In the genomic region with DNA sequence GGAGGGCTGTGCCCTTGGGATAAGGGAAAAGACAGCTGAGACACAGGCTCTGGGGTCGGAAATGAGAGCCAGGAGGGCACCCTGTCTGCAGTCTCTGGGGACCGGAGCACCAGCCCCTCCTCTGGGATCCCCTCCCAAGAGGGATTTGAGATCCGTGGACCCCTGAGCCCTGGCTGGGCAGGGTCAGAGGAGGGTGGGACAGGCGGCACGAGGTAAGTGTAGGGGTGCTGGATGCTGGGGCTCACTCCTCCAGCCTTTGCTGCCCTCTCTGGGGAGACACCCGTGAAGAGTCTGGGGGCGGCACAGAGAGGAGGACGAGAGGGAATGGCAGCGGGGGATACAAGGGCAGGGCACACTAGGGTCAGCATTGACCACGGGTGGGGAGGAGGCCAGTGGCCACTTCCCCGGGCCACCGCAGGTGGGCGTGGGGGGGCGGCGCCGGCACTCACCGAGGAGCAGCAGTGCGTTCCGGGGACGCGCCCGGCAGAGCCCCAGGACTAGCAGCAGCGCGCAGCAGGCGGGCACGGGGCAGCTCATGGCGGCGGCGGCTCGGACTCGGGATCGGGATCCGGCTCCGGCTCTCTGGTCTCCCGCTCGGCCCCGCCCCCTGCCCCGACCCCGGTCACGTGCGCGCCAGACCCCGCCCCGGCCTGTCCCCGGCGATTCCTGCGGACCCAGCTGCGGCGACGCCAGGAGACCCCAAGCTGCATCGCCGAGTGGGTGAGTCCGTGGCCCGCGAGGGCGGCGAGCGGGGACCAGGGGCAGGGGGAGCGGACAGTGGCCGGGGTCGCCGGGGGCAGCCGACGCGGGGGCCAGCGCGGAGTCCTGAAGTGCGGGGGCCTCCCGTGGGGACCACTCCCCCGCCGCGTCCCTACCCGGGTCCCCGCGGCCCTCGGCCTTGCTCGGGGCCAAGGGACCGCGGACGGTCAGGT, we compare ENCODE assay signal across 1 cellular context.
TF ChIP-seq lines count a peak whose summit lies in the region.

A gene (minus strand): TSS at position 557 of the 932 bp plus-strand sequence. CDS start 20 bp downstream, at position 537.
A gene (plus strand): TSS at position 651 of the 932 bp plus-strand sequence. CDS start 1,134 bp downstream, outside the sequence.

TF ChIP-seq in HepG2, 621 proteins besides CTCF, POLR2A, EP300 and RAD21 (continued from another document and continues in another):
- TF ChIP-seq, protein P1, sequence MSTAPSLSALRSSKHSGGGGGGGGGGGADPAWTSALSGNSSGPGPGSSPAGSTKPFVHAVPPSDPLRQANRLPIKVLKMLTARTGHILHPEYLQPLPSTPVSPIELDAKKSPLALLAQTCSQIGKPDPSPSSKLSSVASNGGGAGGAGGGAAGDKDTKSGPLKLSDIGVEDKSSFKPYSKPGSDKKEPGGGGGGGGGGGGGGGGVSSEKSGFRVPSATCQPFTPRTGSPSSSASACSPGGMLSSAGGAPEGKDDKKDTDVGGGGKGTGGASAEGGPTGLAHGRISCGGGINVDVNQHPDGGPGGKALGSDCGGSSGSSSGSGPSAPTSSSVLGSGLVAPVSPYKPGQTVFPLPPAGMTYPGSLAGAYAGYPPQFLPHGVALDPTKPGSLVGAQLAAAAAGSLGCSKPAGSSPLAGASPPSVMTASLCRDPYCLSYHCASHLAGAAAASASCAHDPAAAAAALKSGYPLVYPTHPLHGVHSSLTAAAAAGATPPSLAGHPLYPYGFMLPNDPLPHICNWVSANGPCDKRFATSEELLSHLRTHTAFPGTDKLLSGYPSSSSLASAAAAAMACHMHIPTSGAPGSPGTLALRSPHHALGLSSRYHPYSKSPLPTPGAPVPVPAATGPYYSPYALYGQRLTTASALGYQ (CRISPR knock-in tag; IDR thresholded peaks at IDR 0.05): 0 out of 2 replicates have a peak, but pooled peaks have one; percentile 0
- no peak for TF ChIP-seq NFE2L2 (IDR thresholded peaks at IDR 0.05; ENCODE audit: low read length)
- no peak for TF ChIP-seq ZNF775 (CRISPR knock-in tag; IDR thresholded peaks at IDR 0.05; ENCODE audit: borderline replicate concordance)
- TF ChIP-seq, protein P2, sequence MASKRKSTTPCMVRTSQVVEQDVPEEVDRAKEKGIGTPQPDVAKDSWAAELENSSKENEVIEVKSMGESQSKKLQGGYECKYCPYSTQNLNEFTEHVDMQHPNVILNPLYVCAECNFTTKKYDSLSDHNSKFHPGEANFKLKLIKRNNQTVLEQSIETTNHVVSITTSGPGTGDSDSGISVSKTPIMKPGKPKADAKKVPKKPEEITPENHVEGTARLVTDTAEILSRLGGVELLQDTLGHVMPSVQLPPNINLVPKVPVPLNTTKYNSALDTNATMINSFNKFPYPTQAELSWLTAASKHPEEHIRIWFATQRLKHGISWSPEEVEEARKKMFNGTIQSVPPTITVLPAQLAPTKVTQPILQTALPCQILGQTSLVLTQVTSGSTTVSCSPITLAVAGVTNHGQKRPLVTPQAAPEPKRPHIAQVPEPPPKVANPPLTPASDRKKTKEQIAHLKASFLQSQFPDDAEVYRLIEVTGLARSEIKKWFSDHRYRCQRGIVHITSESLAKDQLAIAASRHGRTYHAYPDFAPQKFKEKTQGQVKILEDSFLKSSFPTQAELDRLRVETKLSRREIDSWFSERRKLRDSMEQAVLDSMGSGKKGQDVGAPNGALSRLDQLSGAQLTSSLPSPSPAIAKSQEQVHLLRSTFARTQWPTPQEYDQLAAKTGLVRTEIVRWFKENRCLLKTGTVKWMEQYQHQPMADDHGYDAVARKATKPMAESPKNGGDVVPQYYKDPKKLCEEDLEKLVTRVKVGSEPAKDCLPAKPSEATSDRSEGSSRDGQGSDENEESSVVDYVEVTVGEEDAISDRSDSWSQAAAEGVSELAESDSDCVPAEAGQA (IDR thresholded peaks at IDR 0.05; ENCODE audit: low read depth): no peak
- TF ChIP-seq, protein P2 (CRISPR knock-in tag; IDR thresholded peaks at IDR 0.05; ENCODE audit: borderline replicate concordance): peak; percentile 59; the same call in 1 of the 2 replicates
- TF ChIP-seq KDM5A (IDR thresholded peaks at IDR 0.05; ENCODE audit: borderline replicate concordance, low read length): no peak
- peak; percentile 11; the same call in 1 of the 2 replicates for TF ChIP-seq ZNF263 (CRISPR knock-in tag; IDR thresholded peaks at IDR 0.05)
- TF ChIP-seq, protein P3, sequence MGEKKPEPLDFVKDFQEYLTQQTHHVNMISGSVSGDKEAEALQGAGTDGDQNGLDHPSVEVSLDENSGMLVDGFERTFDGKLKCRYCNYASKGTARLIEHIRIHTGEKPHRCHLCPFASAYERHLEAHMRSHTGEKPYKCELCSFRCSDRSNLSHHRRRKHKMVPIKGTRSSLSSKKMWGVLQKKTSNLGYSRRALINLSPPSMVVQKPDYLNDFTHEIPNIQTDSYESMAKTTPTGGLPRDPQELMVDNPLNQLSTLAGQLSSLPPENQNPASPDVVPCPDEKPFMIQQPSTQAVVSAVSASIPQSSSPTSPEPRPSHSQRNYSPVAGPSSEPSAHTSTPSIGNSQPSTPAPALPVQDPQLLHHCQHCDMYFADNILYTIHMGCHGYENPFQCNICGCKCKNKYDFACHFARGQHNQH (CRISPR knock-in tag; IDR thresholded peaks at IDR 0.05): 0 out of 2 replicates have a peak, but pooled peaks have one; percentile 52
- no peak for TF ChIP-seq ZNF232 (CRISPR knock-in tag; IDR thresholded peaks at IDR 0.05; ENCODE audit: borderline replicate concordance)
- no peak for TF ChIP-seq KAT2B (IDR thresholded peaks at IDR 0.05; ENCODE audit: borderline replicate concordance, low read depth, low read length)
- TF ChIP-seq ZNF484 (CRISPR knock-in tag; IDR thresholded peaks at IDR 0.05; ENCODE audit: borderline replicate concordance, low read depth): no peak
- TF ChIP-seq ZNF101 (CRISPR knock-in tag; IDR thresholded peaks at IDR 0.05; ENCODE audit: borderline replicate concordance, low read depth): no peak
- TF ChIP-seq FOXO1 (CRISPR knock-in tag; IDR thresholded peaks at IDR 0.05): no peak
- no peak for TF ChIP-seq PAWR (CRISPR knock-in tag; IDR thresholded peaks at IDR 0.05; ENCODE audit: borderline replicate concordance)
- no peak for TF ChIP-seq GTF2F1 (IDR thresholded peaks at IDR 0.05; ENCODE audit: low read length)
- TF ChIP-seq, protein P4, sequence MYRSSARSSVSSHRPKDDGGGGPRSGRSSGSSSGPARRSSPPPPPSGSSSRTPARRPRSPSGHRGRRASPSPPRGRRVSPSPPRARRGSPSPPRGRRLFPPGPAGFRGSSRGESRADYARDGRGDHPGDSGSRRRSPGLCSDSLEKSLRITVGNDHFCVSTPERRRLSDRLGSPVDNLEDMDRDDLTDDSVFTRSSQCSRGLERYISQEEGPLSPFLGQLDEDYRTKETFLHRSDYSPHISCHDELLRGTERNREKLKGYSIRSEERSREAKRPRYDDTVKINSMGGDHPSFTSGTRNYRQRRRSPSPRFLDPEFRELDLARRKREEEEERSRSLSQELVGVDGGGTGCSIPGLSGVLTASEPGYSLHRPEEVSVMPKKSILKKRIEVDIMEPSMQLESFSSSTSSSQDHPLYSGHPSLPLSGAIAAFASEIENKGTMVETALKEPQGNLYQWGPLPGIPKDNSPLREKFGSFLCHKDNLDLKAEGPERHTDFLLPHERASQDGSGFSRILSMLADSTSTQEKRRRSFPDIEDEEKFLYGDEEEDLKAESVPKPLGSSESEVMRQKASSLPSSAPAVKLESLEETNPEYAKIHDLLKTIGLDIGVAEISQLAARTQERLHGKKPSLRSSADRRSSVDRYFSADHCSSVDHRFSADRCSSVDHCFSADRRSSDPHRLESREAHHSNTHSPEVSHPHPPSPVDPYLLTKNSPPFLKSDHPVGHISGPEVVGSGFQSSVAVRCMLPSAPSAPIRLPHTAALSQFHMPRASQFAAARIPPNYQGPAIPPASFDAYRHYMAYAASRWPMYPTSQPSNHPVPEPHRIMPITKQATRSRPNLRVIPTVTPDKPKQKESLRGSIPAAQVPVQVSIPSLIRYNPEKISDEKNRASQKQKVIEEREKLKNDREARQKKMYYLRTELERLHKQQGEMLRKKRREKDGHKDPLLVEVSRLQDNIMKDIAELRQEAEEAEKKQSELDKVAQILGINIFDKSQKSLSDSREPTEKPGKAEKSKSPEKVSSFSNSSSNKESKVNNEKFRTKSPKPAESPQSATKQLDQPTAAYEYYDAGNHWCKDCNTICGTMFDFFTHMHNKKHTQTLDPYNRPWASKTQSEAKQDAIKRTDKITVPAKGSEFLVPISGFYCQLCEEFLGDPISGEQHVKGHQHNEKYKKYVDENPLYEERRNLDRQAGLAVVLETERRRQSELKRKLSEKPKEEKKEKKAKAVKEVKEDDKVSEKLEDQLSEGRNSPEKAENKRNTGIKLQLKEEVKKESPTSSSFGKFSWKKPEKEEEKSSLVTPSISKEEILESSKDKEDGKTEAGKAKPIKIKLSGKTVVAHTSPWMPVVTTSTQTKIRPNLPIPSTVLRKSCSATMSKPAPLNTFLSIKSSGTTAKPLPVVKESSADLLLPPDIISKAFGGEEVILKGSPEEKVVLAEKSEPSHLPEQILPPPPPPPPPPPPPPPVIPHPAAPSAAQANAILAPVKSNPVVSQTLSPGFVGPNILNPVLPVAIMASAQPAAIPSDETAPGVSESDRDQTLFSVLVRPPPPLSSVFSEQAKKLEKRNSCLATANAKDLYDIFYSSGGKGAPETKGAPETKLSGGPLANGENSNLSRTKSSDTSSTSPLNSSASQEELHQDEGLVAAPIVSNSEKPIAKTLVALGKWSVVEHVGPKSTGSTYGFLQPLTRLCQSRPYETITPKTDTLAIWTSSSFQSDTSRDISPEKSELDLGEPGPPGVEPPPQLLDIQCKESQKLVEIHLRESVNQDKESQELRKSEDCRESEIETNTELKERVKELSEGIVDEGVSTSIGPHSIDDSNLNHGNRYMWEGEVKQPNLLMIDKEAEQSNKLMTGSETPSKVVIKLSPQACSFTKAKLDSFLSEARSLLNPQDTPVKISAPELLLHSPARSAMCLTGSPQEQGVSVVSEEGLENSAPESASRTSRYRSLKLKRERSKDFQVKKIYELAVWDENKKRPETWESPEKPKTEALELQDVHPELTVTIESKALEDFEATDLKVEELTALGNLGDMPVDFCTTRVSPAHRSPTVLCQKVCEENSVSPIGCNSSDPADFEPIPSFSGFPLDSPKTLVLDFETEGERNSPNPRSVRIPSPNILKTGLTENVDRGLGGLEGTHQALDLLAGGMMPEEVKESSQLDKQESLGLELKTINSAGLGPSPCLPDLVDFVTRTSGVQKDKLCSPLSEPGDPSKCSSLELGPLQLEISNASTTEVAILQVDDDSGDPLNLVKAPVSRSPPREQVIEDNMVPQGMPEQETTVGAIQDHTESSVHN (CRISPR knock-in tag; IDR thresholded peaks at IDR 0.05): no peak
- no peak; the same call in 1 of the 2 replicates for TF ChIP-seq ZFP90 (CRISPR knock-in tag; IDR thresholded peaks at IDR 0.05; ENCODE audit: borderline replicate concordance)
- TF ChIP-seq ZNF749 (CRISPR knock-in tag; IDR thresholded peaks at IDR 0.05; ENCODE audit: borderline replicate concordance): peak; percentile 89
- TF ChIP-seq ZNF589 (CRISPR knock-in tag; conservative IDR thresholded peaks at IDR 0.05): no peak
- TF ChIP-seq, protein P5, sequence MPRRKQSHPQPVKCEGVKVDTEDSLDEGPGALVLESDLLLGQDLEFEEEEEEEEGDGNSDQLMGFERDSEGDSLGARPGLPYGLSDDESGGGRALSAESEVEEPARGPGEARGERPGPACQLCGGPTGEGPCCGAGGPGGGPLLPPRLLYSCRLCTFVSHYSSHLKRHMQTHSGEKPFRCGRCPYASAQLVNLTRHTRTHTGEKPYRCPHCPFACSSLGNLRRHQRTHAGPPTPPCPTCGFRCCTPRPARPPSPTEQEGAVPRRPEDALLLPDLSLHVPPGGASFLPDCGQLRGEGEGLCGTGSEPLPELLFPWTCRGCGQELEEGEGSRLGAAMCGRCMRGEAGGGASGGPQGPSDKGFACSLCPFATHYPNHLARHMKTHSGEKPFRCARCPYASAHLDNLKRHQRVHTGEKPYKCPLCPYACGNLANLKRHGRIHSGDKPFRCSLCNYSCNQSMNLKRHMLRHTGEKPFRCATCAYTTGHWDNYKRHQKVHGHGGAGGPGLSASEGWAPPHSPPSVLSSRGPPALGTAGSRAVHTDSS (CRISPR knock-in tag; conservative IDR thresholded peaks at IDR 0.05): no peak
- TF ChIP-seq ZNF790 (CRISPR knock-in tag; IDR thresholded peaks at IDR 0.05; ENCODE audit: borderline replicate concordance): peak; percentile 66; the same call in 1 of the 2 replicates
- TF ChIP-seq, protein P6, sequence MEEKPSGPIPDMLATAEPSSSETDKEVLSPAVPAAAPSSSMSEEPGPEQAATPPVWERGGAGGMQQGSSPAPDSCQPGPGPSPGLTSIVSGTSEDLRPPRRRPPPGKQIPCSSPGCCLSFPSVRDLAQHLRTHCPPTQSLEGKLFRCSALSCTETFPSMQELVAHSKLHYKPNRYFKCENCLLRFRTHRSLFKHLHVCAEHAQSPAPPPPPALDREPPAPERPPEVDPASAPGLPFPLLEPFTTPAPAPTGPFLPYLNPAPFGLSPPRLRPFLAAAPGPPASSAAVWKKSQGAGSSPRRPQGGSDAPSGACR (CRISPR knock-in tag; IDR thresholded peaks at IDR 0.05): no peak
- TF ChIP-seq ZNF746 (CRISPR knock-in tag; IDR thresholded peaks at IDR 0.05): no peak
- no peak for TF ChIP-seq FOSL1 (CRISPR knock-in tag; IDR thresholded peaks at IDR 0.05; ENCODE audit: borderline replicate concordance)
- 0 out of 2 replicates have a peak, but pooled peaks have one; percentile 72 for TF ChIP-seq SNAI1 (CRISPR knock-in tag; IDR thresholded peaks at IDR 0.05; ENCODE audit: borderline replicate concordance)
- no peak; the same call in 1 of the 2 replicates for TF ChIP-seq ISL2 (CRISPR knock-in tag; IDR thresholded peaks at IDR 0.05)
- no peak for TF ChIP-seq CENPX (CRISPR knock-in tag; IDR thresholded peaks at IDR 0.05)
- no peak for TF ChIP-seq ZNF180 (CRISPR knock-in tag; IDR thresholded peaks at IDR 0.05; ENCODE audit: borderline replicate concordance, low read depth)
- TF ChIP-seq MTF2 (CRISPR knock-in tag; IDR thresholded peaks at IDR 0.05; ENCODE audit: borderline replicate concordance): no peak
- TF ChIP-seq, protein P7, sequence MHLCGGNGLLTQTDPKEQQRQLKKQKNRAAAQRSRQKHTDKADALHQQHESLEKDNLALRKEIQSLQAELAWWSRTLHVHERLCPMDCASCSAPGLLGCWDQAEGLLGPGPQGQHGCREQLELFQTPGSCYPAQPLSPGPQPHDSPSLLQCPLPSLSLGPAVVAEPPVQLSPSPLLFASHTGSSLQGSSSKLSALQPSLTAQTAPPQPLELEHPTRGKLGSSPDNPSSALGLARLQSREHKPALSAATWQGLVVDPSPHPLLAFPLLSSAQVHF (CRISPR knock-in tag; IDR thresholded peaks at IDR 0.05): no peak; the same call in 1 of the 2 replicates
- peak; percentile 81; the same call in 1 of the 2 replicates for TF ChIP-seq MYC (CRISPR knock-in tag; IDR thresholded peaks at IDR 0.05; ENCODE audit: borderline replicate concordance)
- no peak for TF ChIP-seq ZNF468 (CRISPR knock-in tag; IDR thresholded peaks at IDR 0.05)
